In the genomic region with DNA sequence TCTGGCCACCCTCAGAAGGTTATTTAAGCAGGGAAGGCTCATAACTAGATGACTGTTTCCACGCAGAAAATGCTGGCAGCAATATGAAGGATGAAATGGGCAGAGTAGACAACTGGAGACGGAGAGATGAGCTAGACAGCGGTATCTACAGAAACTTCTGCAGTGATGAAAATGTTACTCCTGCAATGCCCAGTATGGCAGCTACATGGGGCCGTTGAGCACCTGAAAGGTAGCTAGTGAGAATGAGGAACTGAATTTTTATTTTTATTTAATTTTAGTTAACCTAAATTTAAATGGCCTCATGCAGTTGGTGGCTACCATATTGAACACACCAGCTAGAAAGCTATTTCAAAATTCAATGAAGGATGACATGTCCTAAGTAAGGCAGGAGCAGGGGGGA, we compare ENCODE assay signal across 18 cellular contexts. TPM values are rescaled to one million over a fixed set of nuclear protein-coding genes. Genes with fewer than 3 reads are reported as not detected.
DNase-seq lines count a peak whose midpoint lies in the region; ATAC-seq, FAIRE-seq and TF ChIP-seq lines count a peak whose summit lies in the region.
"Had no signal": no experiment of that assay in that cellular context is flagged by ENCODE, and none has a peak within 500 bp of the region (broad histone marks: within the 10 kb centered on the region; RNA-seq: fewer than 3 reads in every experiment).

No MANE protein-coding gene starts in this region.

- no peaks in the 10 kb centered on the region for H3K4me1 Mint-ChIP-seq in HFFc6 (ENCODE audit: low read depth)
- H3K4me1 Mint-ChIP-seq in CD4-positive, alpha-beta memory T cell = peaks cover 17 to 38% (median 24%) of the 10 kb centered on the region in 4 donors

- H3K4me2 ChIP-seq in HepG2 (ENCODE audit: low read depth, low read length) (no peak overlapping the region), osteoblast (ENCODE audit: insufficient read depth, low read length) (no peak overlapping the region)

- no TSS peak for BruUV-seq in HepG2 (replicated peaks; lab: Mats Ljungman, UMichigan)

- no peak overlapping the region for H3K4me3 ChIP-seq in liver (ENCODE audit: low read depth in 1 of 3, low read length in 3 of 3)
- no peak overlapping the region for H3K4me3 ChIP-seq in HepG2 (replicated peaks in 1 of 3; ENCODE audit: insufficient read depth in 1 of 3, low read depth in 2 of 3, low read length in 3 of 3)
- H3K4me3 ChIP-seq in WERI-Rb-1 (ENCODE audit: low read depth, low read length) = no peak overlapping the region
- no peak overlapping the region for H3K4me3 ChIP-seq in fibroblast of the aortic adventitia (ENCODE audit: low read depth, low read length)
- no peak overlapping the region for H3K4me3 ChIP-seq in osteoblast (ENCODE audit: insufficient read depth, low read length)
- H3K4me3 ChIP-seq in CD4-positive, alpha-beta memory T cell (ENCODE audit: low read length in 2 of 2) = no peak overlapping the region
- H3K4me3 ChIP-seq in prostate gland = no peak overlapping the region
- H3K4me3 ChIP-seq: colonic mucosa, HAP-1, psoas muscle had no signal

- H3K9me3 ChIP-seq in liver (ENCODE audit: control insufficient read depth in 4 of 4, low read length in 3 of 4) (no peaks in the 10 kb centered on the region), HepG2 (ENCODE audit: low read length) (no peaks in the 10 kb centered on the region), WERI-Rb-1 (ENCODE audit: severe bottlenecking) (no peaks in the 10 kb centered on the region), osteoblast (ENCODE audit: low read depth, low read length) (no peaks in the 10 kb centered on the region), prostate gland (no peaks in the 10 kb centered on the region)
- no peaks in the 10 kb centered on the region for H3K9me3 ChIP-seq in CD4-positive, alpha-beta memory T cell (ENCODE audit: control insufficient read depth in 1 of 2, low read length in 2 of 2)
- H3K9me3 ChIP-seq: colonic mucosa, HAP-1, psoas muscle had no signal

- peaks cover 12% of the 10 kb centered on the region; the same call in 1 of the 2 replicates for H3K36me3 Mint-ChIP-seq in HFFc6 (ENCODE audit: low read depth)
- no peaks in the 10 kb centered on the region for H3K36me3 Mint-ChIP-seq in CD4-positive, alpha-beta memory T cell

- CTCF ChIA-PET in HepG2 (lab: Yijun Ruan, JAX; ENCODE audit: low intra/inter-chr PET ratio, low total read pairs) = no interaction called here
- CTCF ChIA-PET in CD4-positive, alpha-beta memory T cell (lab: Charles Lee; ENCODE audit: partially characterized antibody) = no interaction called here

- H3K27me3 ChIP-seq in liver (ENCODE audit: control insufficient read depth in 4 of 4, insufficient read depth in 4 of 4, low read length in 3 of 4) (no peaks in the 10 kb centered on the region), HepG2 (ENCODE audit: control insufficient read depth in 1 of 2, insufficient read depth in 2 of 2, low read length in 2 of 2) (peaks cover 0 to 5% of the 10 kb centered on the region in 2 experiments; a peak in 1 of 5 replicates), WERI-Rb-1 (ENCODE audit: insufficient read depth, low read depth, severe bottlenecking) (no peaks in the 10 kb centered on the region), osteoblast (ENCODE audit: insufficient read depth, low read length) (no peaks in the 10 kb centered on the region), prostate gland (replicated peaks; ENCODE audit: insufficient read depth) (no peaks in the 10 kb centered on the region)
- no peaks in the 10 kb centered on the region for H3K27me3 ChIP-seq in CD4-positive, alpha-beta memory T cell (ENCODE audit: insufficient read depth, low read length)
- H3K27me3 ChIP-seq: colonic mucosa had no signal

- intact Hi-C loops in HepG2 (cut with micrococcal nuclease; ENCODE audit: unreplicated experiment) (no loop called here), prostate gland (cut with DNase I) (no loop called here)
- intact Hi-C loops in CD4-positive, alpha-beta memory T cell (cut with micrococcal nuclease) = no loop called here

- H4K20me1 ChIP-seq in HepG2 (ENCODE audit: insufficient read depth, low read length) = no peaks in the 10 kb centered on the region
- no peaks in the 10 kb centered on the region for H4K20me1 ChIP-seq in osteoblast (ENCODE audit: insufficient read depth, low read length)

- WGBS in liver = 93% methylated on average over 4 of the region's 4 CpGs
- 47% methylated on average over 4 of the region's 4 CpGs for WGBS in HepG2 (ENCODE audit: low lambda C conversion rate)
- WGBS in prostate gland = 97% methylated on average over 4 of the region's 4 CpGs

- no peak for FAIRE-seq in HepG2 (lab: Jason Lieb, UNC)

- H2AFZ ChIP-seq in HepG2 (ENCODE audit: low read length) (no peak overlapping the region), osteoblast (ENCODE audit: low read length) (no peak overlapping the region)

- in situ Hi-C loops in HepG2 (cut with HindIII; ENCODE audit: extremely low pct_ligation_motif_present, low pct_unique_long_range_greater_than_20kb) = no loop called here

- TF ChIP-seq EP300 in HepG2 (IDR thresholded peaks at IDR 0.05; ENCODE audit: low read depth in 2 of 2, low read length in 2 of 2) (no peak), HepG2 (CRISPR knock-in tag; IDR thresholded peaks at IDR 0.05; ENCODE audit: borderline replicate concordance) (no peak)

- H3K4me1 ChIP-seq in liver (ENCODE audit: control insufficient read depth in 4 of 4, insufficient read depth in 4 of 4, low read length in 3 of 4) (no peaks in the 10 kb centered on the region), HepG2 (ENCODE audit: insufficient read depth, low read length) (no peaks in the 10 kb centered on the region), osteoblast (ENCODE audit: insufficient read depth, low read length) (no peaks in the 10 kb centered on the region), prostate gland (replicated peaks) (no peaks in the 10 kb centered on the region)
- peaks cover 30% of the 10 kb centered on the region for H3K4me1 ChIP-seq in CD4-positive, alpha-beta memory T cell (ENCODE audit: insufficient read depth, low read length)
- H3K4me1 ChIP-seq: colonic mucosa had no signal

- no peak for TF ChIP-seq POLR2A in HepG2 (IDR thresholded peaks at IDR 0.05; ENCODE audit: insufficient read depth in 1 of 2, low read depth in 2 of 2, low read length in 2 of 2)
- TF ChIP-seq POLR2A in prostate gland (IDR thresholded peaks at IDR 0.05) = no peak

- TF ChIP-seq CTCF in liver (IDR thresholded peaks at IDR 0.05; ENCODE audit: low read depth, low read length, missing input control) (peak; percentile 5), HepG2 (CRISPR knock-in tag; IDR thresholded peaks at IDR 0.05) (no peak), WERI-Rb-1 (IDR thresholded peaks at IDR 0.05; ENCODE audit: low read depth, low read length) (peak; percentile 16; the same call in 1 of the 2 replicates), fibroblast of the aortic adventitia (IDR thresholded peaks at IDR 0.05; ENCODE audit: insufficient read depth, low read length) (peak; percentile 3), HFFc6 (IDR thresholded peaks at IDR 0.05) (no peak), osteoblast (IDR thresholded peaks at IDR 0.05; ENCODE audit: extremely low read depth, low read depth, low read length) (no peak), prostate gland (IDR thresholded peaks at IDR 0.05) (no peak)

- H3K36me3 ChIP-seq in liver (ENCODE audit: control insufficient read depth in 4 of 4, insufficient read depth in 3 of 4, low read depth in 1 of 4, low read length in 3 of 4) = no peaks in the 10 kb centered on the region
- H3K36me3 ChIP-seq in HepG2 (replicated peaks in 1 of 2; ENCODE audit: control insufficient read depth in 1 of 2, insufficient read depth in 2 of 2, low read length in 2 of 2) = no peaks in the 10 kb centered on the region
- no peaks in the 10 kb centered on the region for H3K36me3 ChIP-seq in WERI-Rb-1
- no peaks in the 10 kb centered on the region for H3K36me3 ChIP-seq in osteoblast (ENCODE audit: insufficient read depth, low read length)
- H3K36me3 ChIP-seq in CD4-positive, alpha-beta memory T cell (ENCODE audit: insufficient read depth, low read length) = no peaks in the 10 kb centered on the region
- H3K36me3 ChIP-seq in prostate gland = no peaks in the 10 kb centered on the region
- H3K36me3 ChIP-seq: colonic mucosa, HAP-1 had no signal

- ATAC-seq in HepG2 = no peak
- ATAC-seq: activated CD8-positive, alpha-beta T cell treated with anti-CD3 and anti-CD28 coated beads, Interleukin-2, amount 10 ng/mL, durations not matched to agents 7 days and 5 days; activated naive CD8-positive, alpha-beta T cell treated with anti-CD3 and anti-CD28 coated beads, Interleukin-2, amount 50 U/mL, for 24 hours; psoas muscle; SK-N-SH treated with all-trans-retinoic acid at 6 μM for 48 hours; stimulated activated naive CD8-positive, alpha-beta T cell treated with anti-CD3 and anti-CD28 coated beads, Interleukin-15, amount 100 ng/mL, for 72 hours had no signal

- no peaks in the 10 kb centered on the region for H3K79me2 ChIP-seq in HepG2 (ENCODE audit: insufficient read depth, low read length)
- no peaks in the 10 kb centered on the region for H3K79me2 ChIP-seq in osteoblast (ENCODE audit: insufficient read depth, low read length)

- DNase-seq in HepG2 (ENCODE audit: low spot score) (no peak), WERI-Rb-1 (no peak), fibroblast of the aortic adventitia (ENCODE audit: low read depth) (no peak), HFFc6 (no peak), osteoblast (ENCODE audit: insufficient read length, low spot score, missing footprints) (no peak), prostate gland (ENCODE audit: low spot score) (no peak)
- no peak for DNase-seq in CD4-positive, alpha-beta memory T cell
- DNase-seq: activated CD8-positive, alpha-beta T cell treated with anti-CD3 and anti-CD28 coated beads, Interleukin-2, amount 10 ng/mL, durations not matched to agents 7 days and 5 days; activated naive CD8-positive, alpha-beta T cell treated with anti-CD3 and anti-CD28 coated beads, Interleukin-2, amount 50 U/mL, for 24 hours; colonic mucosa; NCI-H1694; NCI-H446 treated with DMSO at 0.1 percent for 48 hours; psoas muscle; stimulated activated naive CD8-positive, alpha-beta T cell treated with anti-CD3 and anti-CD28 coated beads, Interleukin-15, amount 100 ng/mL, for 72 hours had no signal

- H3K9me3 Mint-ChIP-seq in HFFc6 = peaks cover 48% of the 10 kb centered on the region
- no peaks in the 10 kb centered on the region for H3K9me3 Mint-ChIP-seq in CD4-positive, alpha-beta memory T cell
- H3K9me3 Mint-ChIP-seq: activated naive CD8-positive, alpha-beta T cell treated with anti-CD3 and anti-CD28 coated beads, Interleukin-2, amount 50 U/mL, for 24 hours had no signal

- H3K27ac ChIP-seq in liver (ENCODE audit: low read depth in 1 of 2, low read length in 2 of 2) (no peak overlapping the region), HepG2 (ENCODE audit: extremely low read length, insufficient read depth, low read length) (no peak overlapping the region), WERI-Rb-1 (no peak overlapping the region), osteoblast (ENCODE audit: low read depth, low read length) (no peak overlapping the region), prostate gland (no peak overlapping the region)
- no peak overlapping the region for H3K27ac ChIP-seq in CD4-positive, alpha-beta memory T cell (ENCODE audit: low read depth, low read length)
- H3K27ac ChIP-seq: colonic mucosa, psoas muscle had no signal

- TF ChIP-seq RAD21 in liver (IDR thresholded peaks at IDR 0.05) (no peak), HepG2 (CRISPR knock-in tag; IDR thresholded peaks at IDR 0.05) (no peak)

- no peak overlapping the region for H3K4me3 Mint-ChIP-seq in HFFc6
- no peak overlapping the region for H3K4me3 Mint-ChIP-seq in CD4-positive, alpha-beta memory T cell
- H3K4me3 Mint-ChIP-seq: activated CD8-positive, alpha-beta T cell treated with anti-CD3 and anti-CD28 coated beads, Interleukin-2, amount 10 ng/mL, durations not matched to agents 7 days and 5 days; activated naive CD8-positive, alpha-beta T cell treated with anti-CD3 and anti-CD28 coated beads, Interleukin-2, amount 50 U/mL, for 24 hours; stimulated activated naive CD8-positive, alpha-beta T cell treated with anti-CD3 and anti-CD28 coated beads, Interleukin-15, amount 100 ng/mL, for 72 hours had no signal

- no peaks in the 10 kb centered on the region for H3K27me3 Mint-ChIP-seq in HFFc6 (ENCODE audit: insufficient read depth)
- no peaks in the 10 kb centered on the region for H3K27me3 Mint-ChIP-seq in CD4-positive, alpha-beta memory T cell
- H3K27me3 Mint-ChIP-seq: activated naive CD8-positive, alpha-beta T cell treated with anti-CD3 and anti-CD28 coated beads, Interleukin-2, amount 50 U/mL, for 24 hours; stimulated activated naive CD8-positive, alpha-beta T cell treated with anti-CD3 and anti-CD28 coated beads, Interleukin-15, amount 100 ng/mL, for 72 hours had no signal

- H3K9ac ChIP-seq in liver (ENCODE audit: low read depth in 1 of 2, low read length in 2 of 2) = no peak overlapping the region
- H3K9ac ChIP-seq in HepG2 (ENCODE audit: insufficient read depth, low read depth, low read length) = no peak overlapping the region

- POLR2A ChIA-PET in HepG2 (lab: Yijun Ruan, JAX) = no interaction called here
- POLR2A ChIA-PET in CD4-positive, alpha-beta memory T cell (lab: Charles Lee; ENCODE audit: partially characterized antibody) = interaction anchor here (1.3 kb wide), 1 partner anchor 23 kb away, joined by 3 read pairs; no protein-coding TSS in a partner anchor

- no peak overlapping the region for H3K27ac Mint-ChIP-seq in HFFc6
- H3K27ac Mint-ChIP-seq in CD4-positive, alpha-beta memory T cell = no peak overlapping the region
- H3K27ac Mint-ChIP-seq: activated CD8-positive, alpha-beta T cell treated with anti-CD3 and anti-CD28 coated beads, Interleukin-2, amount 10 ng/mL, durations not matched to agents 7 days and 5 days; activated naive CD8-positive, alpha-beta T cell treated with anti-CD3 and anti-CD28 coated beads, Interleukin-2, amount 50 U/mL, for 24 hours had no signal

RNA-seq across cellular contexts. Expression of gene SIPA1L2, which starts 27.3 kb away (rescaled TPM):
- total RNA-seq in liver (10 to 100 TPM in 1 of 2 donors, 1 to 10 TPM in 1; 1.9 to 18.5 TPM), HepG2 (2016; rRNA removed; fragmentation: Illumina TruSeq; extraction: Trizol) (0.03 TPM in 1 of 2 replicates, not detected in the other), fibroblast of the aortic adventitia (ENCODE audit: low replicate concordance) (6.8 and 16.4 TPM in 2 replicates), osteoblast (6.9 and 8.0 TPM in 2 replicates), prostate gland (10 to 100 TPM in 1 of 2 donors, 1 to 10 TPM in 1; 8.1 to 31.5 TPM)
- polyA plus RNA-seq in liver (1 to 10 TPM; 2.6 to 5.4 TPM), HepG2 (2011; rRNA removed) (0.01 and 0.03 TPM in 2 replicates)
- not detected in 2 replicates for total RNA-seq in HepG2 (2016; cell fraction: cytosol; rRNA removed; fragmentation: Illumina TruSeq; extraction: Trizol; ENCODE audit: low read depth)
- total RNA-seq in HepG2 (2016; cell fraction: insoluble cytoplasmic fraction; rRNA removed; fragmentation: Illumina TruSeq; extraction: Trizol) = not detected in 2 replicates
- 0.03 TPM in 1 of 2 replicates, not detected in the other for total RNA-seq in HepG2 (2016; cell fraction: membrane; rRNA removed; fragmentation: Illumina TruSeq; extraction: Trizol)
- not detected in 2 replicates for total RNA-seq in HepG2 (2016; cell fraction: nucleus; rRNA removed; fragmentation: Illumina TruSeq; extraction: Trizol)
- 0.01 TPM in 1 of 2 replicates, not detected in the other for polyA plus RNA-seq in HepG2 (2011; cell fraction: cytosol; rRNA removed)
- polyA plus RNA-seq in HepG2 (2011; cell fraction: nucleus; rRNA removed) = 0.05 TPM in 1 of 2 replicates, not detected in the other
- polyA plus RNA-seq in HepG2 (2012) = not detected in 2 replicates
- polyA plus RNA-seq in HepG2 (2016; cell fraction: cytosol; fragmentation: Illumina TruSeq; extraction: Trizol; ENCODE audit: low read depth) = not detected in 2 replicates
- polyA plus RNA-seq in HepG2 (2016; cell fraction: insoluble cytoplasmic fraction; fragmentation: Illumina TruSeq; extraction: Trizol; ENCODE audit: low read depth) = not detected in 2 replicates
- polyA plus RNA-seq in HepG2 (2016; cell fraction: membrane; fragmentation: Illumina TruSeq; extraction: Trizol; ENCODE audit: low read depth) = not detected in 2 replicates
- polyA plus RNA-seq in HepG2 (2016; cell fraction: nucleus; fragmentation: Illumina TruSeq; extraction: Trizol; ENCODE audit: insufficient read depth, low read depth) = not detected in 2 replicates
- polyA minus RNA-seq in HepG2 (2011; rRNA and poly(A)+ RNA removed; ENCODE audit: low replicate concordance) = 0.77 TPM in 1 of 2 replicates, not detected in the other
- not detected in 2 replicates for polyA minus RNA-seq in HepG2 (2011; cell fraction: cytosol; rRNA and poly(A)+ RNA removed)
- polyA minus RNA-seq in HepG2 (2011; cell fraction: nucleus; rRNA and poly(A)+ RNA removed) = not detected in 2 replicates
- total RNA-seq in HFFc6 (2021; fragmentation: NEBNext Ultra II Directional; extraction: Animal tissue kit (Norgen Biotek cat#: 25700)) = under 1 TPM in 5 of 6 experiments, not detected in 1; 0.02 to 0.05 (median 0.02) TPM
- 1 to 10 TPM in 1 of 2 experiments, under 1 TPM in 1; 0.94 to 1.6 TPM for total RNA-seq in CD4-positive, alpha-beta memory T cell
- polyA plus RNA-seq in CD4-positive, alpha-beta memory T cell = 1 to 10 TPM in 1 of 2 donors, under 1 TPM in 1; 0.20 to 1.1 TPM
- total RNA-seq: G401 had no signal

Comparison
In these comparisons a context has a peak if more than half of its experiments do, and no peak if none do; other contexts are left out.
1. CTCF ChIP-seq: peak in liver (single experiment), WERI-Rb-1 (single experiment) and fibroblast of the aortic adventitia (single experiment); none in HepG2 (single experiment), HFFc6 (single experiment), osteoblast (single experiment) and prostate gland (0 of 4).